ENCODE assay signal across 19 cellular contexts in genomic region chr2:128632491-128632780, GRCh38.
DNase-seq lines count a peak whose midpoint lies in the region; ATAC-seq and TF ChIP-seq lines count a peak whose summit lies in the region.
"Had no signal": no experiment of that assay in that cellular context is flagged by ENCODE, and none has a peak within 500 bp of the region (broad histone marks: within the 10 kb centered on the region; RNA-seq: fewer than 3 reads in every experiment).

No MANE protein-coding gene starts in this region.

- no peaks in the 10 kb centered on the region for H3K36me3 ChIP-seq in BE2C
- H3K36me3 ChIP-seq in DND-41 (ENCODE audit: insufficient read depth, low read length) = no peaks in the 10 kb centered on the region
- H3K36me3 ChIP-seq in endodermal cell (ENCODE audit: control insufficient read depth, insufficient read depth, low read length) = no peaks in the 10 kb centered on the region
- H3K36me3 ChIP-seq in sigmoid colon = no peaks in the 10 kb centered on the region

- H3K27me3 ChIP-seq in BE2C (no peaks in the 10 kb centered on the region), DND-41 (ENCODE audit: insufficient read depth, low read length, poor library complexity) (no peaks in the 10 kb centered on the region), endodermal cell (ENCODE audit: control insufficient read depth, insufficient read depth, low read length, poor library complexity, severe bottlenecking) (no peaks in the 10 kb centered on the region), sigmoid colon (no peaks in the 10 kb centered on the region)

- no peak overlapping the region for H3K9ac ChIP-seq in DND-41 (ENCODE audit: low read depth, low read length)
- H3K9ac ChIP-seq in endodermal cell (ENCODE audit: extremely low read depth, low read length, poor library complexity, severe bottlenecking) = no peak overlapping the region

- TF ChIP-seq EP300 in sigmoid colon (IDR thresholded peaks at IDR 0.05) = no peak

- H3K4me3 Mint-ChIP-seq in endodermal cell = no peak overlapping the region

- no peak for TF ChIP-seq CTCF in BE2C (IDR thresholded peaks at IDR 0.05; ENCODE audit: low read depth, low read length)
- no peak for TF ChIP-seq CTCF in DND-41 (IDR thresholded peaks at IDR 0.05; ENCODE audit: borderline replicate concordance, extremely low read depth, low read length, poor library complexity, severe bottlenecking)
- no peak for TF ChIP-seq CTCF in endodermal cell (conservative IDR thresholded peaks at IDR 0.05)
- no peak for TF ChIP-seq CTCF in sigmoid colon (IDR thresholded peaks at IDR 0.05)

- no peak overlapping the region for H3K27ac Mint-ChIP-seq in endodermal cell

- ATAC-seq in DND-41 (ENCODE audit: insufficient read depth, low read depth) (no peak), GM19455 (IDR thresholded peaks at IDR 0.05; ENCODE audit: unreplicated experiment) (no peak)
- ATAC-seq: GM12878, K562, Right ventricle myocardium inferior had no signal

- peak; percentile 13 for DNase-seq in BE2C
- DNase-seq in DND-41 = peak; percentile 2
- peak; percentile 36 for DNase-seq in endodermal cell
- peak; percentile 52 for DNase-seq in sigmoid colon
- DNase-seq in NCI-H526 treated with DMSO at 0.1 percent for 48 hours (lab: John Stamatoyannopoulos, UW) = no peak
- DNase-seq in NCI-H2196 treated with DMSO at 0.1 percent for 48 hours (lab: John Stamatoyannopoulos, UW; ENCODE audit: unreplicated experiment) = no peak
- DNase-seq: C1 segment of cervical spinal cord, NCI-H1048, NCI-H146, NCI-H2107, NCI-H345, NCI-H748 treated with DMSO at 0.1 percent for 48 hours had no signal

- no peaks in the 10 kb centered on the region for H3K79me2 ChIP-seq in DND-41 (ENCODE audit: insufficient read depth, low read length)

- no peak overlapping the region for H2AFZ ChIP-seq in DND-41 (ENCODE audit: low read depth, low read length)

- H3K4me1 ChIP-seq in BE2C (no peaks in the 10 kb centered on the region), DND-41 (ENCODE audit: insufficient read depth, low read length) (peaks cover 18% of the 10 kb centered on the region), endodermal cell (ENCODE audit: control insufficient read depth, insufficient read depth, low read length) (peaks cover 8% of the 10 kb centered on the region), sigmoid colon (no peaks in the 10 kb centered on the region)
- H3K4me1 ChIP-seq: Caco-2 had no signal

- H3K9me3 ChIP-seq in BE2C (no peaks in the 10 kb centered on the region), DND-41 (ENCODE audit: insufficient read depth, low read length, severe bottlenecking) (no peaks in the 10 kb centered on the region), endodermal cell (ENCODE audit: control insufficient read depth, low read length) (no peaks in the 10 kb centered on the region), sigmoid colon (no peaks in the 10 kb centered on the region)
- H3K9me3 ChIP-seq: Caco-2 had no signal

- no peak for TF ChIP-seq POLR2A in sigmoid colon (IDR thresholded peaks at IDR 0.05)

- H3K9me3 Mint-ChIP-seq in endodermal cell = no peaks in the 10 kb centered on the region

- H3K27ac ChIP-seq in DND-41 (ENCODE audit: low read length) = no peak overlapping the region
- peak overlapping the region; percentile 70 for H3K27ac ChIP-seq in endodermal cell (ENCODE audit: low read depth, low read length)
- no peak overlapping the region for H3K27ac ChIP-seq in sigmoid colon
- H3K27ac ChIP-seq: HL-60 had no signal

- no peak overlapping the region for H3K4me3 ChIP-seq in BE2C (ENCODE audit: low read depth, low read length)
- no peak overlapping the region for H3K4me3 ChIP-seq in DND-41 (ENCODE audit: low read depth in 1 of 2, low read length in 2 of 2)
- no peak overlapping the region for H3K4me3 ChIP-seq in endodermal cell (ENCODE audit: low read length)
- H3K4me3 ChIP-seq in sigmoid colon = no peak overlapping the region
- H3K4me3 ChIP-seq: GM12878, K562, SK-N-MC had no signal

- no peaks in the 10 kb centered on the region for H4K20me1 ChIP-seq in DND-41 (ENCODE audit: insufficient read depth, low read length)

- H3K4me2 ChIP-seq in DND-41 (ENCODE audit: insufficient read depth, low read length) = no peak overlapping the region

- intact Hi-C loops in sigmoid colon (cut with DNase I) = no loop called here

- no peaks in the 10 kb centered on the region for H3K36me3 Mint-ChIP-seq in endodermal cell (ENCODE audit: low read depth)

- peaks cover 11% of the 10 kb centered on the region for H3K4me1 Mint-ChIP-seq in endodermal cell

- peaks cover 25% of the 10 kb centered on the region for H3K27me3 Mint-ChIP-seq in endodermal cell (ENCODE audit: insufficient read depth)

- 71 to 81% methylated on average over 6 to 7 of the region's 7 CpGs for whole genome bisulfite sequencing in endodermal cell (ENCODE audit: insufficient coverage in 1 of 2, insufficient read length in 1 of 2), 2 experiments
- WGBS in sigmoid colon, 2 donors = 88 to 92% methylated on average over 7 of the region's 7 CpGs

Comparison
In these comparisons a context has a peak if more than half of its experiments do, and no peak if none do; other contexts are left out.
1. DNase-seq: peak in BE2C (single experiment), DND-41 (single experiment), endodermal cell (single experiment) and sigmoid colon (single experiment); none in NCI-H526 treated with DMSO at 0.1 percent for 48 hours (single experiment) and NCI-H2196 treated with DMSO at 0.1 percent for 48 hours (single experiment).